8 cellular contexts compared by ENCODE assay signal in the genomic region with DNA sequence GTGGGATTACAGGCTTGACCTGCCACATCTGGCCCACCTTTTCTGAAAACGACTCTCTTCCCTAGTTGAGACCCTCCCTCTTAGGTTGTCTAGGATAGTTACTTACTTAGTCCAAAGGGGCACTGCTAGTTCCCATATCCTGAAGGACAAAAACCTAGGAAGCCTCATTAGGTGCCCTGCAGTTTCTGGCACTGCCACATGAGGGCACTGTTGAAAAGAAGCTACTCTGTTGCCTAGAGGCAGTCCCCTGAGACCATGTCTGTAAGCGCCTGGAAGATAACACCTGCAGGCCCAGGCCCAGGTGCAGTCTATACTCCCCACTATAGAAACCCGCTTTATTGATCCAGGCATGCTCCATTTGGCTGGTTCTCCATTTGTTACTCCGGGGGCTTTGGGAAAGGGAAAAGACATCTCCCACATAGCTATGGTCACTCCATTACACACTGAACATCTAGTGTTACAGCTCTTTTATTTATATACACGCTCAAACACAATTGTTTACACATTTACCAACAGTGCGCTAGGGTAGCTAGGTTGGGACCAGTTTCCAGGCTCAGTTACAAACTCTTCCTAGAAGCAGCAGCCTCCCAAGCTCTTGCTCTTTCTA.
A peak's percentile ranks its signal among the peaks of the same experiment; 100 is the strongest.
DNase-seq lines count a peak whose midpoint lies in the region; ATAC-seq lines count a peak whose summit lies in the region.

No MANE protein-coding gene starts in this region.

- peak; percentile 67 for DNase-seq in NCI-H82 (lab: John Stamatoyannopoulos, UW)
- no peak for DNase-seq in NCI-H82 treated with DMSO at 0.1 percent for 48 hours (lab: John Stamatoyannopoulos, UW; ENCODE audit: unreplicated experiment)
- peak; percentile 25 for DNase-seq in NCI-H1092 treated with DMSO at 0.1 percent for 48 hours (lab: John Stamatoyannopoulos, UW)
- DNase-seq in activated naive CD8-positive, alpha-beta T cell treated with anti-CD3 and anti-CD28 coated beads, Interleukin-2, amount 50 U/mL, for 24 hours = peak; percentile 49
- DNase-seq in left colon = peak; percentile 57 to 80
- no peak for DNase-seq in cerebellar nuclear complex (lab: John Stamatoyannopoulos, UW)

- H3K27ac Mint-ChIP-seq in activated naive CD8-positive, alpha-beta T cell treated with anti-CD3 and anti-CD28 coated beads, Interleukin-2, amount 50 U/mL, for 24 hours = no peak overlapping the region

- H3K9me3 Mint-ChIP-seq in activated naive CD8-positive, alpha-beta T cell treated with anti-CD3 and anti-CD28 coated beads, Interleukin-2, amount 50 U/mL, for 24 hours = peaks cover 9% of the 10 kb centered on the region

- no peak overlapping the region for H3K4me3 Mint-ChIP-seq in activated naive CD8-positive, alpha-beta T cell treated with anti-CD3 and anti-CD28 coated beads, Interleukin-2, amount 50 U/mL, for 24 hours

- no peaks in the 10 kb centered on the region for H3K4me1 Mint-ChIP-seq in activated naive CD8-positive, alpha-beta T cell treated with anti-CD3 and anti-CD28 coated beads, Interleukin-2, amount 50 U/mL, for 24 hours

- no peak for ATAC-seq in activated naive CD8-positive, alpha-beta T cell treated with anti-CD3 and anti-CD28 coated beads, Interleukin-2, amount 50 U/mL, for 24 hours
- ATAC-seq in left colon = peak; percentile 67
- no peak for ATAC-seq in GM21528 (IDR thresholded peaks at IDR 0.05; ENCODE audit: low FRiP score, unreplicated experiment)
- ATAC-seq in GM21825 (IDR thresholded peaks at IDR 0.05; ENCODE audit: unreplicated experiment) = no peak

- H3K36me3 Mint-ChIP-seq in activated naive CD8-positive, alpha-beta T cell treated with anti-CD3 and anti-CD28 coated beads, Interleukin-2, amount 50 U/mL, for 24 hours (ENCODE audit: low read depth) = no peaks in the 10 kb centered on the region

- intact Hi-C loops in left colon (cut with DNase I, micrococcal nuclease) = no loop called here

- peaks cover 13% of the 10 kb centered on the region for H3K27me3 Mint-ChIP-seq in activated naive CD8-positive, alpha-beta T cell treated with anti-CD3 and anti-CD28 coated beads, Interleukin-2, amount 50 U/mL, for 24 hours

Comparison
In these comparisons a context has a peak if more than half of its experiments do, and no peak if none do; other contexts are left out.
1. DNase-seq: peak in NCI-H82 (single experiment), NCI-H1092 treated with DMSO at 0.1 percent for 48 hours (single experiment), activated naive CD8-positive, alpha-beta T cell treated with anti-CD3 and anti-CD28 coated beads, Interleukin-2, amount 50 U/mL, for 24 hours (single experiment) and left colon (2 of 2); none in NCI-H82 treated with DMSO at 0.1 percent for 48 hours (single experiment) and cerebellar nuclear complex (0 of 2).